ENCODE assay signal across 1 cellular context in the genomic region with DNA sequence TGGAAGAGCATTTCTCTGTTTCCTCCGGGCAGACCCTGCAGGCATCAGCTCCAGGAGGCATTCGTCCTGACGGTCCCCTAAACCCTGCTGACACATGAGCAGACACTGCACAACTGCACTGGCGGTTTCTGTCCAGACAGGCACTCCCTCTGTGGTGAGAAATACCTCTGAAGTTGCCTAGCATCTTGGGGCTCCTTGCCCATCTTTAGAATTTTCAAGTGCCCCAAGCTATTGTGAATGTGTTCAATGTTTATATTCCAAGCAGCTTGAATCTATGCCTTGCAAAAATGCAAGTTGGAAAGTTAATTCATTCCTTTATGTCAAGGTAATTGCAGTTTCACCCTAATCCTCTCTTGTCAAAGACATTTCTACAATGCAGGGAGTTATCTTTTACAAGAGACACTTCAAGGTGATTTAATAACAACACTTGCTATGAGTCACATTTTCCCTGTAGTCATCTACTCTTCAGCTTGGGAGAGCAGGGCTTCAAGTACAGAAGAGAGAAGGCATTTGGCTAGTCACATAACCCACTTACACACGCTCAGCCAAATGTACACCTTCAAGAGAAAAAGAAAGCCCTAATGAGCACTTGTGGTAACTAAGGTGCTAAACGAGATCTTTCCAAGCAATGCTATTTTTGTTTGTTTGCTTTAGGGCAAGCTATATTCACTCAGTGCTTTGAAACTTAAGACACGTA.
TF ChIP-seq lines count a peak whose summit lies in the region.

No MANE protein-coding gene starts in this region.

TF ChIP-seq in HepG2, 621 proteins besides CTCF, POLR2A, EP300 and RAD21 (continued from another document):
- TF ChIP-seq, protein P1, sequence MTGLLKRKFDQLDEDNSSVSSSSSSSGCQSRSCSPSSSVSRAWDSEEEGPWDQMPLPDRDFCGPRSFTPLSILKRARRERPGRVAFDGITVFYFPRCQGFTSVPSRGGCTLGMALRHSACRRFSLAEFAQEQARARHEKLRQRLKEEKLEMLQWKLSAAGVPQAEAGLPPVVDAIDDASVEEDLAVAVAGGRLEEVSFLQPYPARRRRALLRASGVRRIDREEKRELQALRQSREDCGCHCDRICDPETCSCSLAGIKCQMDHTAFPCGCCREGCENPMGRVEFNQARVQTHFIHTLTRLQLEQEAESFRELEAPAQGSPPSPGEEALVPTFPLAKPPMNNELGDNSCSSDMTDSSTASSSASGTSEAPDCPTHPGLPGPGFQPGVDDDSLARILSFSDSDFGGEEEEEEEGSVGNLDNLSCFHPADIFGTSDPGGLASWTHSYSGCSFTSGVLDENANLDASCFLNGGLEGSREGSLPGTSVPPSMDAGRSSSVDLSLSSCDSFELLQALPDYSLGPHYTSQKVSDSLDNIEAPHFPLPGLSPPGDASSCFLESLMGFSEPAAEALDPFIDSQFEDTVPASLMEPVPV (CRISPR knock-in tag; IDR thresholded peaks at IDR 0.05), result no peak
- TF ChIP-seq ZSCAN29 (CRISPR knock-in tag; conservative IDR thresholded peaks at IDR 0.05), result no peak
- no peak for TF ChIP-seq CBX2 (IDR thresholded peaks at IDR 0.05; ENCODE audit: low read depth, low read length)
- no peak for TF ChIP-seq CBX2 (CRISPR knock-in tag; IDR thresholded peaks at IDR 0.05; ENCODE audit: low read depth)
- TF ChIP-seq ZSCAN12 (CRISPR knock-in tag; IDR thresholded peaks at IDR 0.05), result no peak
- no peak for TF ChIP-seq BCL3 (CRISPR knock-in tag; IDR thresholded peaks at IDR 0.05)
- TF ChIP-seq ZNF205 (CRISPR knock-in tag; IDR thresholded peaks at IDR 0.05), result no peak
